In genomic region chr2:15313657-15314056, GRCh38 we compare ENCODE assay signal across 1 cellular context.
TF ChIP-seq lines count a peak whose summit lies in the region.

No MANE protein-coding gene starts in this region.

TF ChIP-seq in GM23338, 12 proteins besides CTCF, POLR2A, EP300 and RAD21 (continued from another document):
- TF ChIP-seq ZNF462 (CRISPR knock-in tag; IDR thresholded peaks at IDR 0.05) (no peak), ZNF331 (CRISPR knock-in tag; IDR thresholded peaks at IDR 0.05; ENCODE audit: low read depth) (no peak), JUNB (IDR thresholded peaks at IDR 0.05; ENCODE audit: unreplicated experiment) (no peak)
- TF ChIP-seq, protein P1, sequence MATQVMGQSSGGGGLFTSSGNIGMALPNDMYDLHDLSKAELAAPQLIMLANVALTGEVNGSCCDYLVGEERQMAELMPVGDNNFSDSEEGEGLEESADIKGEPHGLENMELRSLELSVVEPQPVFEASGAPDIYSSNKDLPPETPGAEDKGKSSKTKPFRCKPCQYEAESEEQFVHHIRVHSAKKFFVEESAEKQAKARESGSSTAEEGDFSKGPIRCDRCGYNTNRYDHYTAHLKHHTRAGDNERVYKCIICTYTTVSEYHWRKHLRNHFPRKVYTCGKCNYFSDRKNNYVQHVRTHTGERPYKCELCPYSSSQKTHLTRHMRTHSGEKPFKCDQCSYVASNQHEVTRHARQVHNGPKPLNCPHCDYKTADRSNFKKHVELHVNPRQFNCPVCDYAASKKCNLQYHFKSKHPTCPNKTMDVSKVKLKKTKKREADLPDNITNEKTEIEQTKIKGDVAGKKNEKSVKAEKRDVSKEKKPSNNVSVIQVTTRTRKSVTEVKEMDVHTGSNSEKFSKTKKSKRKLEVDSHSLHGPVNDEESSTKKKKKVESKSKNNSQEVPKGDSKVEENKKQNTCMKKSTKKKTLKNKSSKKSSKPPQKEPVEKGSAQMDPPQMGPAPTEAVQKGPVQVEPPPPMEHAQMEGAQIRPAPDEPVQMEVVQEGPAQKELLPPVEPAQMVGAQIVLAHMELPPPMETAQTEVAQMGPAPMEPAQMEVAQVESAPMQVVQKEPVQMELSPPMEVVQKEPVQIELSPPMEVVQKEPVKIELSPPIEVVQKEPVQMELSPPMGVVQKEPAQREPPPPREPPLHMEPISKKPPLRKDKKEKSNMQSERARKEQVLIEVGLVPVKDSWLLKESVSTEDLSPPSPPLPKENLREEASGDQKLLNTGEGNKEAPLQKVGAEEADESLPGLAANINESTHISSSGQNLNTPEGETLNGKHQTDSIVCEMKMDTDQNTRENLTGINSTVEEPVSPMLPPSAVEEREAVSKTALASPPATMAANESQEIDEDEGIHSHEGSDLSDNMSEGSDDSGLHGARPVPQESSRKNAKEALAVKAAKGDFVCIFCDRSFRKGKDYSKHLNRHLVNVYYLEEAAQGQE (IDR thresholded peaks at IDR 0.05; ENCODE audit: unreplicated experiment): no peak
